Comparison of ENCODE assay signal across 8 cellular contexts in the genomic region with DNA sequence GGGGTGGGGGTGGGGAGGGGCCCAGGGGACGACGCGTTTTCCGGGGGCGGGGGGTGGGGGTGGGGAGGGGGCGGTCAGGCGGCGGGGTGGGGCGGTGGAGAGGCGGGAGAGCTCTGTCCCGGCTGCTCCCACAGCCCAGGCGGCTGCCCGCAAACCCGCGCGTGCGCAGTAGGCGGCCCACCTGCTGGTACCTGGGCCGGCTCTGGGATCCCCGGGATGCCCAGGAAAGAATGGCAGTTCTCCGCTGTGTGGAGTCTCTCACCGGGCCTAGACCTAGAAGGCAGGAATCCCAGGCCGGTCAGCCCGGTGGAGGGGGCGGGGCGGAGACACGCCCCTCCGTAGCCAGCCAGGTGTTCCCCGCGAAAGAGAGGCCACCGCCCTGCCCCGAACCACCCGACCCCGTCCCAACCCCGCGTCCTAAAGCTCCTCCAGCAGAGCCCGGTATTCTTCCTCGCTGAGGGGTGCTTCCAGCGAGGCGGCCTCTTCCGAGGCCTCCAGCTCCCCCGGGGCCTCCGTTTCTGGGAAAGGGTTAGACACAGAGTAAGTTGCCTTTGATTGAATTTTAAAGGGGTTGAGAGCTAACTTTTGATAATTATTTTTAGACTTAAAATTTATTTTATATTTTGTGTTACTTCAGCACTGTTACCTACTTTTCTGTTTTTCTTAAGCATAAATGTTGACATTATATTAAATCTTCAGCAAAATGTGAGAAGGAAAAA. TPM values are rescaled to one million over a fixed set of nuclear protein-coding genes. Genes with fewer than 3 reads are reported as not detected.
DNase-seq lines count a peak whose midpoint lies in the region; TF ChIP-seq lines count a peak whose summit lies in the region.
"Not testable (repeated sequence)": the region's sequence is repeated elsewhere in the genome, so short reads cannot be mapped to it uniquely, and the experiment has no call there.

No MANE protein-coding gene starts in this region.

- TF ChIP-seq POLR2A in esophagus squamous epithelium (IDR thresholded peaks at IDR 0.05); thyroid gland (IDR thresholded peaks at IDR 0.05): not testable (repeated sequence)

- H3K4me1 Mint-ChIP-seq in activated CD4-positive, alpha-beta T cell treated with anti-CD3 and anti-CD28 coated beads, Interleukin-2, amount 10 ng/mL, durations not matched to agents 7 days and 5 days: peaks cover 10% of the 10 kb centered on the region
- not testable (repeated sequence) for H3K4me1 Mint-ChIP-seq in brain

- intact Hi-C loops in esophagus squamous epithelium (cut with DNase I); thyroid gland (cut with DNase I): not testable (repeated sequence)
- intact Hi-C loops in posterior cingulate gyrus (cut with DNase I): loop anchor here (5.0 kb wide), 1 partner anchor 45 kb away; the partner anchor contains the start of gene USP14

- not testable (repeated sequence) for TF ChIP-seq CTCF in AG10803 (conservative IDR thresholded peaks at IDR 0.05; ENCODE audit: low read length); HL-60 (IDR thresholded peaks at IDR 0.05; ENCODE audit: insufficient read depth, low read length); brain (conservative IDR thresholded peaks at IDR 0.05); esophagus squamous epithelium (IDR thresholded peaks at IDR 0.05); kidney epithelial cell (IDR thresholded peaks at IDR 0.05; ENCODE audit: insufficient read depth, low read length, poor library complexity, severe bottlenecking); thyroid gland (IDR thresholded peaks at IDR 0.05)

- H3K9me3 Mint-ChIP-seq in activated CD4-positive, alpha-beta T cell treated with anti-CD3 and anti-CD28 coated beads, Interleukin-2, amount 10 ng/mL, durations not matched to agents 7 days and 5 days: peaks cover 21% of the 10 kb centered on the region
- peaks cover 21 to 44% (median 38%) of the 10 kb centered on the region in 5 experiments for H3K9me3 Mint-ChIP-seq in brain

- 36 to 53% methylated on average over 16 to 30 of the region's 43 CpGs for WGBS in esophagus squamous epithelium, 2 donors
- WGBS in thyroid gland, 2 donors: 39 to 47% methylated on average over 29 to 32 of the region's 43 CpGs

- not testable (repeated sequence) for H3K36me3 Mint-ChIP-seq in activated CD4-positive, alpha-beta T cell treated with anti-CD3 and anti-CD28 coated beads, Interleukin-2, amount 10 ng/mL, durations not matched to agents 7 days and 5 days (ENCODE audit: low read depth); brain

- H3K36me3 ChIP-seq in esophagus squamous epithelium; kidney epithelial cell (ENCODE audit: control insufficient read depth, insufficient read depth, low read length); thyroid gland: not testable (repeated sequence)

- not testable (repeated sequence) for H3K27me3 Mint-ChIP-seq in activated CD4-positive, alpha-beta T cell treated with anti-CD3 and anti-CD28 coated beads, Interleukin-2, amount 10 ng/mL, durations not matched to agents 7 days and 5 days; brain

- H3K9me3 ChIP-seq in esophagus squamous epithelium, thyroid gland: not testable (repeated sequence)

- H3K4me3 Mint-ChIP-seq in activated CD4-positive, alpha-beta T cell treated with anti-CD3 and anti-CD28 coated beads, Interleukin-2, amount 10 ng/mL, durations not matched to agents 7 days and 5 days: not testable (repeated sequence)
- peak overlapping the region in 4 of 5 experiments; percentile 28 to 73 (median 65) for H3K4me3 Mint-ChIP-seq in brain

- peak overlapping the region; percentile 51 for H3K4me3 ChIP-seq in AG10803 (ENCODE audit: low read length)
- H3K4me3 ChIP-seq in HL-60 (replicated peaks; ENCODE audit: insufficient read depth, low read length): 0 out of 2 replicates have a peak overlapping the region, but pooled peaks have one; percentile 4
- H3K4me3 ChIP-seq in esophagus squamous epithelium: peak overlapping the region; percentile 20 to 62 (median 46)
- peak overlapping the region; percentile 38 for H3K4me3 ChIP-seq in kidney epithelial cell (ENCODE audit: low read depth, low read length)
- peak overlapping the region in 1 of 3 donors; percentile 10 for H3K4me3 ChIP-seq in thyroid gland (replicated peaks in 1 of 3)

- POLR2A ChIA-PET in activated CD4-positive, alpha-beta T cell treated with anti-CD3 and anti-CD28 coated beads, Interleukin-2, amount 10 ng/mL, durations not matched to agents 7 days and 5 days (lab: Charles Lee): interaction anchor here (0.5 kb wide), 1 partner anchor 227 kb away, joined by 3 read pairs; no protein-coding TSS in a partner anchor

- not testable (repeated sequence) for H3K27ac ChIP-seq in HL-60 (replicated peaks)
- H3K27ac ChIP-seq in esophagus squamous epithelium (peak overlapping the region in 2 of 4 donors; percentile 60 to 87), thyroid gland (peak overlapping the region in 2 of 3 donors; percentile 15 to 75)

- not testable (repeated sequence) for H3K4me1 ChIP-seq in esophagus squamous epithelium, thyroid gland

- H3K27me3 ChIP-seq in HL-60 (ENCODE audit: insufficient read depth, poor library complexity, severe bottlenecking); esophagus squamous epithelium; kidney epithelial cell (ENCODE audit: control insufficient read depth, insufficient read depth, low read length); thyroid gland: not testable (repeated sequence)

- not testable (repeated sequence) for H3K27ac Mint-ChIP-seq in activated CD4-positive, alpha-beta T cell treated with anti-CD3 and anti-CD28 coated beads, Interleukin-2, amount 10 ng/mL, durations not matched to agents 7 days and 5 days; brain

- DNase-seq in AG10803 (ENCODE audit: low read depth); HL-60 (ENCODE audit: low read depth in 1 of 2, low spot score in 1 of 2); esophagus squamous epithelium (lab: John Stamatoyannopoulos, UW); kidney epithelial cell (ENCODE audit: low read depth): not testable (repeated sequence)
- DNase-seq in activated CD4-positive, alpha-beta T cell treated with anti-CD3 and anti-CD28 coated beads, Interleukin-2, amount 10 ng/mL, durations not matched to agents 7 days and 5 days: peak; percentile 38
- peak; percentile 18 to 96 (median 44) for DNase-seq in posterior cingulate gyrus
- peak; percentile 42 to 48 for DNase-seq in thyroid gland

- CTCF ChIA-PET in activated CD4-positive, alpha-beta T cell treated with anti-CD3 and anti-CD28 coated beads, Interleukin-2, amount 10 ng/mL, durations not matched to agents 7 days and 5 days (lab: Charles Lee): not testable (repeated sequence)

RNA-seq across cellular contexts. Expression of gene USP14, which starts 46.2 kb away (rescaled TPM):
- total RNA-seq in activated CD4-positive, alpha-beta T cell treated with anti-CD3 and anti-CD28 coated beads, Interleukin-2, amount 10 ng/mL, durations not matched to agents 7 days and 5 days: 10 to 100 TPM; 67.4 to 82.5 TPM
- 29.4 TPM for polyA plus RNA-seq in brain (ENCODE audit: insufficient read depth, low read depth, low replicate concordance)
- total RNA-seq in esophagus squamous epithelium: 10 to 100 TPM; 31.1 to 40.1 (median 36.0) TPM
- total RNA-seq in kidney epithelial cell: 38.4 and 40.0 TPM in 2 replicates
- 10 to 100 TPM; 25.9 to 56.4 (median 35.6) TPM for total RNA-seq in thyroid gland
